Comparison of ENCODE assay signal across 1 cellular context in genomic region chr19:14300281-14300680, GRCh38.
TF ChIP-seq lines count a peak whose summit lies in the region.

No MANE protein-coding gene starts in this region.

TF ChIP-seq in GM23338, 12 proteins besides CTCF, POLR2A, EP300 and RAD21 (continued from another document):
- TF ChIP-seq ZNF462 (CRISPR knock-in tag; IDR thresholded peaks at IDR 0.05) (no peak), JUNB (IDR thresholded peaks at IDR 0.05; ENCODE audit: unreplicated experiment) (no peak), ETS1 (IDR thresholded peaks at IDR 0.05) (no peak)
